Comparison of ENCODE assay signal across 10 cellular contexts in genomic region chrX:15988661-15989603, GRCh38.
A peak's percentile ranks its signal among the peaks of the same experiment; 100 is the strongest.
DNase-seq lines count a peak whose midpoint lies in the region; ATAC-seq and TF ChIP-seq lines count a peak whose summit lies in the region.
"Had no signal": no experiment of that assay in that cellular context is flagged by ENCODE, and none has a peak within 500 bp of the region (broad histone marks: within the 10 kb centered on the region; RNA-seq: fewer than 3 reads in every experiment).

No MANE protein-coding gene starts in this region.

- H3K4me1 ChIP-seq in OCI-LY7 (ENCODE audit: insufficient read depth, low read length, poor library complexity, severe bottlenecking) (peaks cover 11% of the 10 kb centered on the region), sigmoid colon (no peaks in the 10 kb centered on the region)

- H3K27ac ChIP-seq in OCI-LY7 (ENCODE audit: low read depth, low read length, poor library complexity, severe bottlenecking) (no peak overlapping the region), sigmoid colon (peak overlapping the region in 2 of 4 donors; percentile 1 to 22)
- H3K27ac ChIP-seq: 22Rv1 had no signal

- H4K20me1 ChIP-seq in OCI-LY7 (ENCODE audit: insufficient read depth, low read length), result no peaks in the 10 kb centered on the region

- no peaks in the 10 kb centered on the region for H3K27me3 Mint-ChIP-seq in stimulated activated memory B cell treated with anti-CD40 and anti-IgM and Interleukin-4, amounts not matched to agents 10 μg/mL and 1 μg/mL and 100 μg/mL, for 72 hours
- peaks cover 9% of the 10 kb centered on the region for H3K27me3 Mint-ChIP-seq in activated naive CD4-positive, alpha-beta T cell treated with anti-CD3 and anti-CD28 coated beads for 36 hours (ENCODE audit: low read depth)

- H3K4me2 ChIP-seq in OCI-LY7 (ENCODE audit: low read length), result peak overlapping the region; percentile 32

- H3K4me3 Mint-ChIP-seq in stimulated activated memory B cell treated with anti-CD40 and anti-IgM and Interleukin-4, amounts not matched to agents 10 μg/mL and 1 μg/mL and 100 μg/mL, for 72 hours, result peak overlapping the region; percentile 50
- no peak overlapping the region for H3K4me3 Mint-ChIP-seq in activated naive CD4-positive, alpha-beta T cell treated with anti-CD3 and anti-CD28 coated beads for 36 hours

- H3K36me3 ChIP-seq in OCI-LY7 (ENCODE audit: insufficient read depth, low read length) (no peaks in the 10 kb centered on the region), sigmoid colon (no peaks in the 10 kb centered on the region)

- H3K27me3 ChIP-seq in sigmoid colon, result no peaks in the 10 kb centered on the region

- no peaks in the 10 kb centered on the region for H3K79me2 ChIP-seq in OCI-LY7 (ENCODE audit: insufficient read depth, low read depth, low read length)

- H3K36me3 Mint-ChIP-seq in stimulated activated memory B cell treated with anti-CD40 and anti-IgM and Interleukin-4, amounts not matched to agents 10 μg/mL and 1 μg/mL and 100 μg/mL, for 72 hours, result no peaks in the 10 kb centered on the region
- H3K36me3 Mint-ChIP-seq in activated naive CD4-positive, alpha-beta T cell treated with anti-CD3 and anti-CD28 coated beads for 36 hours (ENCODE audit: low read depth), result no peaks in the 10 kb centered on the region

- H3K9me3 Mint-ChIP-seq in stimulated activated memory B cell treated with anti-CD40 and anti-IgM and Interleukin-4, amounts not matched to agents 10 μg/mL and 1 μg/mL and 100 μg/mL, for 72 hours, result peaks cover 3% of the 10 kb centered on the region
- H3K9me3 Mint-ChIP-seq in activated naive CD4-positive, alpha-beta T cell treated with anti-CD3 and anti-CD28 coated beads for 36 hours, result no peaks in the 10 kb centered on the region

- no peak overlapping the region for H2AFZ ChIP-seq in OCI-LY7 (ENCODE audit: low read length)

- POLR2A ChIA-PET in OCI-LY7 (lab: Charles Lee), result no interaction called here

- H3K4me1 Mint-ChIP-seq in stimulated activated memory B cell treated with anti-CD40 and anti-IgM and Interleukin-4, amounts not matched to agents 10 μg/mL and 1 μg/mL and 100 μg/mL, for 72 hours, result peaks cover 13% of the 10 kb centered on the region
- H3K4me1 Mint-ChIP-seq in activated naive CD4-positive, alpha-beta T cell treated with anti-CD3 and anti-CD28 coated beads for 36 hours (ENCODE audit: low read depth), result peaks cover 9% of the 10 kb centered on the region

- no peak for TF ChIP-seq EP300 in sigmoid colon (IDR thresholded peaks at IDR 0.05)

- H3K4me3 ChIP-seq in OCI-LY7 (ENCODE audit: low read depth, low read length, poor library complexity, severe bottlenecking), result no peak overlapping the region
- no peak overlapping the region for H3K4me3 ChIP-seq in fibroblast of the aortic adventitia (ENCODE audit: low read depth, low read length)
- no peak overlapping the region for H3K4me3 ChIP-seq in lower leg skin (ENCODE audit: low read depth, poor library complexity, severe bottlenecking)
- H3K4me3 ChIP-seq in sigmoid colon, result no peak overlapping the region

- no peaks in the 10 kb centered on the region for H3K9me3 ChIP-seq in OCI-LY7 (ENCODE audit: low read length)
- H3K9me3 ChIP-seq in sigmoid colon, result no peaks in the 10 kb centered on the region

- intact Hi-C loops in OCI-LY7 (cut with micrococcal nuclease; ENCODE audit: unreplicated experiment) (no loop called here), lower leg skin (cut with DNase I; ENCODE audit: low total_unique reads) (no loop called here), sigmoid colon (cut with DNase I) (no loop called here)
- intact Hi-C loops in activated naive CD4-positive, alpha-beta T cell treated with anti-CD3 and anti-CD28 coated beads for 36 hours (cut with micrococcal nuclease), result loop anchor here (5.0 kb wide), 5 partner anchors 33 to 493 kb away; partner anchors contain the start of gene AP1S2

- peak overlapping the region; percentile 88 for H3K27ac Mint-ChIP-seq in stimulated activated memory B cell treated with anti-CD40 and anti-IgM and Interleukin-4, amounts not matched to agents 10 μg/mL and 1 μg/mL and 100 μg/mL, for 72 hours
- H3K27ac Mint-ChIP-seq in activated naive CD4-positive, alpha-beta T cell treated with anti-CD3 and anti-CD28 coated beads for 36 hours, result no peak overlapping the region

- peak; percentile 76 for ATAC-seq in stimulated activated memory B cell treated with anti-CD40 and anti-IgM and Interleukin-4, amounts not matched to agents 10 μg/mL and 1 μg/mL and 100 μg/mL, for 72 hours

- TF ChIP-seq POLR2A in lower leg skin (IDR thresholded peaks at IDR 0.05), result no peak
- no peak for TF ChIP-seq POLR2A in sigmoid colon (IDR thresholded peaks at IDR 0.05)

- no peaks in the 10 kb centered on the region for H3K9me2 ChIP-seq in OCI-LY7 (ENCODE audit: insufficient read depth, low read length)

- CTCF ChIA-PET in OCI-LY7 (lab: Charles Lee; ENCODE audit: unreplicated experiment), result no interaction called here
- CTCF ChIA-PET in activated naive CD4-positive, alpha-beta T cell treated with anti-CD3 and anti-CD28 coated beads for 36 hours (lab: Charles Lee), result no interaction called here

- TF ChIP-seq CTCF in OCI-LY7 (conservative IDR thresholded peaks at IDR 0.05; ENCODE audit: low read length) (no peak), fibroblast of the aortic adventitia (IDR thresholded peaks at IDR 0.05; ENCODE audit: insufficient read depth, low read length) (no peak), lower leg skin (IDR thresholded peaks at IDR 0.05) (no peak), sigmoid colon (IDR thresholded peaks at IDR 0.05) (no peak)

- 60 to 66% methylated on average over 5 of the region's 5 CpGs for WGBS in lower leg skin, 2 donors
- 66 to 84% methylated on average over 5 of the region's 5 CpGs for WGBS in sigmoid colon, 2 donors

- BruUV-seq in OCI-LY7 (replicated peaks; lab: Mats Ljungman, UMichigan), result no TSS peak

- peak; percentile 30 for DNase-seq in DMS 273 (lab: John Stamatoyannopoulos, UW; ENCODE audit: unreplicated experiment)
- no peak for DNase-seq in DMS 273 treated with DMSO at 0.1 percent for 48 hours (lab: John Stamatoyannopoulos, UW)
- peak; percentile 37 for DNase-seq in OCI-LY7 (ENCODE audit: low spot score)
- DNase-seq in fibroblast of the aortic adventitia (ENCODE audit: low read depth), result peak; percentile 84
- no peak for DNase-seq in lower leg skin (ENCODE audit: low spot score in 2 of 2)
- no peak for DNase-seq in activated naive CD4-positive, alpha-beta T cell treated with anti-CD3 and anti-CD28 coated beads for 36 hours
- DNase-seq in sigmoid colon, result no peak
- DNase-seq: KG1 had no signal

Comparison
In these comparisons a context has a peak if more than half of its experiments do, and no peak if none do; other contexts are left out.
1. DNase-seq: peak in DMS 273 (single experiment), OCI-LY7 (single experiment) and fibroblast of the aortic adventitia (single experiment); none in DMS 273 treated with DMSO at 0.1 percent for 48 hours (single experiment), lower leg skin (0 of 2), activated naive CD4-positive, alpha-beta T cell treated with anti-CD3 and anti-CD28 coated beads for 36 hours (single experiment) and sigmoid colon (single experiment).